ENCODE assay signal across 28 cellular contexts in genomic region chr5:12119657-12120056, GRCh38.
"Had no signal": no experiment of that assay in that cellular context is flagged by ENCODE, and none has a peak within 500 bp of the region (broad histone marks: within the 10 kb centered on the region; RNA-seq: fewer than 3 reads in every experiment).

No MANE protein-coding gene starts in this region.

- H3K4me3 ChIP-seq: stomach, suprapubic skin, testis, thoracic aorta, thyroid gland, tibial artery, tibial nerve, transverse colon, upper lobe of left lung, upper lobe of right lung, uterus, vagina had no signal

- H3K9me3 Mint-ChIP-seq: stimulated activated memory B cell treated with anti-CD40 and anti-IgM and Interleukin-4, amounts not matched to agents 10 μg/mL and 1 μg/mL and 100 μg/mL, for 72 hours; type B pancreatic cell had no signal

- DNase-seq: stimulated activated CD4-positive, alpha-beta T cell treated with anti-CD3 and anti-CD28 coated beads, Interleukin-2, amount 100 ng/mL, for 48 hours; stimulated activated CD4-positive, alpha-beta T cell treated with anti-CD3 and anti-CD28 coated beads, Interleukin-4, amount 100 ng/mL, for 1 hour; stimulated activated CD4-positive, alpha-beta T cell treated with anti-CD3 and anti-CD28 coated beads, Interleukin-4, amount 100 ng/mL, for 24 hours; stimulated activated CD4-positive, alpha-beta T cell treated with anti-CD3 and anti-CD28 coated beads, Interleukin-4, amount 100 ng/mL, for 4 hours; stimulated activated CD8-positive, alpha-beta memory T cell treated with anti-CD3 and anti-CD28 coated beads, Interleukin-4, amount 100 ng/mL, for 48 hours; stimulated activated naive B cell treated with anti-CD40 and anti-IgM and Interleukin-4, amounts not matched to agents 10 μg/mL and 1 μg/mL and 100 μg/mL, for 72 hours; stimulated activated naive CD4-positive, alpha-beta T cell; stimulated activated naive CD4-positive, alpha-beta T cell treated with Interleukin-2 at 50 U/mL for 16 hours; stimulated activated naive CD8-positive, alpha-beta T cell treated with anti-CD3 and anti-CD28 coated beads, Interleukin-15, amount 100 ng/mL, for 72 hours; stimulated activated naive CD8-positive, alpha-beta T cell treated with anti-CD3 and anti-CD28 coated beads, Interleukin-15, Interleukin-2, amounts not matched to agents 100 U/mL and 50 U/mL, for 24 hours; stomach; substantia nigra; testis; thyroid gland; tibial artery; transverse colon; upper lobe of left lung; upper lobe of right lung; uterus had no signal

- H3K27ac ChIP-seq: stomach, suprapubic skin, testis, thoracic aorta, thyroid gland, tibial artery, tibial nerve, transverse colon, upper lobe of left lung, upper lobe of right lung, uterus, vagina had no signal

- H3K9me3 ChIP-seq: stomach, suprapubic skin, testis, thoracic aorta, thyroid gland, tibial artery, tibial nerve, transverse colon, upper lobe of left lung, upper lobe of right lung, uterus, vagina had no signal

- H3K27ac Mint-ChIP-seq: stimulated activated effector memory CD8-positive, alpha-beta T cell treated with anti-CD3 and anti-CD28 coated beads, Interleukin-12 subunit alpha, Interleukin-12 subunit beta, amount 100 ng/mL, for 72 hours; stimulated activated memory B cell treated with anti-CD40 and anti-IgM and Interleukin-4, amounts not matched to agents 10 μg/mL and 1 μg/mL and 100 μg/mL, for 72 hours; stimulated activated naive B cell treated with anti-CD40 and anti-IgM and Interleukin-4, amounts not matched to agents 10 μg/mL and 1 μg/mL and 100 μg/mL, for 72 hours; stimulated activated naive CD8-positive, alpha-beta T cell treated with anti-CD3 and anti-CD28 coated beads, Interleukin-15, amount 100 ng/mL, for 72 hours; stimulated activated naive CD8-positive, alpha-beta T cell treated with anti-CD3 and anti-CD28 coated beads, Interleukin-15, Interleukin-2, amounts not matched to agents 100 ng/mL and 50 ng/mL, for 24 hours; type B pancreatic cell had no signal

- H3K36me3 ChIP-seq: stomach, suprapubic skin, thoracic aorta, thyroid gland, tibial artery, tibial nerve, transverse colon, upper lobe of left lung, upper lobe of right lung, uterus, vagina had no signal

- H3K4me3 Mint-ChIP-seq: stimulated activated effector memory CD8-positive, alpha-beta T cell treated with anti-CD3 and anti-CD28 coated beads, Interleukin-12 subunit alpha, Interleukin-12 subunit beta, amount 100 ng/mL, for 72 hours; stimulated activated memory B cell treated with anti-CD40 and anti-IgM and Interleukin-4, amounts not matched to agents 10 μg/mL and 1 μg/mL and 100 μg/mL, for 72 hours; stimulated activated naive B cell treated with anti-CD40 and anti-IgM and Interleukin-4, amounts not matched to agents 10 μg/mL and 1 μg/mL and 100 μg/mL, for 72 hours; stimulated activated naive CD8-positive, alpha-beta T cell treated with anti-CD3 and anti-CD28 coated beads, Interleukin-15, amount 100 ng/mL, for 72 hours; stimulated activated naive CD8-positive, alpha-beta T cell treated with anti-CD3 and anti-CD28 coated beads, Interleukin-15, Interleukin-2, amounts not matched to agents 100 ng/mL and 50 ng/mL, for 24 hours; type B pancreatic cell had no signal

- H3K4me1 Mint-ChIP-seq: stimulated activated effector memory CD8-positive, alpha-beta T cell treated with anti-CD3 and anti-CD28 coated beads, Interleukin-12 subunit alpha, Interleukin-12 subunit beta, amount 100 ng/mL, for 72 hours; stimulated activated memory B cell treated with anti-CD40 and anti-IgM and Interleukin-4, amounts not matched to agents 10 μg/mL and 1 μg/mL and 100 μg/mL, for 72 hours; stimulated activated naive B cell treated with anti-CD40 and anti-IgM and Interleukin-4, amounts not matched to agents 10 μg/mL and 1 μg/mL and 100 μg/mL, for 72 hours; stimulated activated naive CD8-positive, alpha-beta T cell treated with anti-CD3 and anti-CD28 coated beads, Interleukin-15, amount 100 ng/mL, for 72 hours had no signal

- H3K27me3 Mint-ChIP-seq: stimulated activated memory B cell treated with anti-CD40 and anti-IgM and Interleukin-4, amounts not matched to agents 10 μg/mL and 1 μg/mL and 100 μg/mL, for 72 hours; stimulated activated naive B cell treated with anti-CD40 and anti-IgM and Interleukin-4, amounts not matched to agents 10 μg/mL and 1 μg/mL and 100 μg/mL, for 72 hours; stimulated activated naive CD8-positive, alpha-beta T cell treated with anti-CD3 and anti-CD28 coated beads, Interleukin-15, amount 100 ng/mL, for 72 hours; stimulated activated naive CD8-positive, alpha-beta T cell treated with anti-CD3 and anti-CD28 coated beads, Interleukin-15, Interleukin-2, amounts not matched to agents 100 ng/mL and 50 ng/mL, for 24 hours; type B pancreatic cell had no signal

- H3K4me1 ChIP-seq: stomach, suprapubic skin, testis, thyroid gland, tibial artery, tibial nerve, transverse colon, upper lobe of left lung, upper lobe of right lung, uterus, vagina had no signal

- FAIRE-seq: urothelium cell line had no signal

- H3K27me3 ChIP-seq: stomach, suprapubic skin, testis, thyroid gland, tibial artery, tibial nerve, transverse colon, upper lobe of left lung, upper lobe of right lung, uterus, vagina had no signal

- H3K36me3 Mint-ChIP-seq: stimulated activated effector memory CD8-positive, alpha-beta T cell treated with anti-CD3 and anti-CD28 coated beads, Interleukin-12 subunit alpha, Interleukin-12 subunit beta, amount 100 ng/mL, for 72 hours; stimulated activated memory B cell treated with anti-CD40 and anti-IgM and Interleukin-4, amounts not matched to agents 10 μg/mL and 1 μg/mL and 100 μg/mL, for 72 hours; stimulated activated naive B cell treated with anti-CD40 and anti-IgM and Interleukin-4, amounts not matched to agents 10 μg/mL and 1 μg/mL and 100 μg/mL, for 72 hours; type B pancreatic cell had no signal
